ENCODE assay signal across 1 cellular context in the genomic region with DNA sequence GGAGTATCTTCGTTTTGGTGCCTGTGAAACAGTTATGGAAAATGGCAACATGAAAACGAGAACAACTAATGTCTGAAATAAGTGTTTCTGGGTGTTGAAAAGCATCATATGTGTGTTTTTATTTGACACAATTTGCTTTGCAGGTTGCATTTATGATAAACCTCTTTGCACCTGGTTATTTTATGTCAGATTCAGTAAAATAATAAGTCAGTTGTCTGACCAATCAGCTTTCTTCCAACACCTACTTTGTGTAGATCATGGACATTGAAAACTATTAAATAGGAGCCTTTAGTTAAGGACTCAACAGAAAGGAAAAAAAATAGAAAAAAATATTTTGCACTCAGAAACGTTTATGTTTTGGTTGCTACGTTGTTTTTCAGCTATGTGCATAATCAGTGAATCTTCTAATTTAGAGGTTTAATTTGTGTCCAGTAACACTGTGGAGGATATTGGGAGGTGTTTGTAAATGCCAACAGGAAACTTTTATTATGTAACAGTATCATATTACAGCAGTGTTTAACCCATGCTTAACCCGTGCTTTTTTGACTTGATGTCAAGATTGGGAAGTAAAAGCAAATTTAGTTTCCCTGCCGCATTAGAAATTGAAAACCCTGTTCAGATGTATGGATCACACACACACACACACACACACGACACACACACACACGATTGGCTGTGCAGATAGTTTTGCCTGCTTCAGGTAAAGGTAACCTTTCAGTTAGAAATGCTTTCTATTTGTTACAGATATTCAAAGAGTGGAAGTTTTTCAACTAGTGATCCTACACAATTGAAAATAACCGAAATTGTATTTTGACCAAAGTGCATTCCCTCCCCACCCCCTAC.
TF ChIP-seq lines count a peak whose summit lies in the region.

No MANE protein-coding gene starts in this region.

TF ChIP-seq in HepG2, 621 proteins besides CTCF, POLR2A, EP300 and RAD21 (continued from another document and continues in another):
- TF ChIP-seq ZSCAN12 (CRISPR knock-in tag; IDR thresholded peaks at IDR 0.05): no peak
- no peak for TF ChIP-seq PAWR (CRISPR knock-in tag; IDR thresholded peaks at IDR 0.05; ENCODE audit: borderline replicate concordance)
- TF ChIP-seq MIER2 (CRISPR knock-in tag; IDR thresholded peaks at IDR 0.05): no peak
- no peak for TF ChIP-seq JARID2 (CRISPR knock-in tag; IDR thresholded peaks at IDR 0.05; ENCODE audit: insufficient replicate concordance)
- TF ChIP-seq, protein P1, sequence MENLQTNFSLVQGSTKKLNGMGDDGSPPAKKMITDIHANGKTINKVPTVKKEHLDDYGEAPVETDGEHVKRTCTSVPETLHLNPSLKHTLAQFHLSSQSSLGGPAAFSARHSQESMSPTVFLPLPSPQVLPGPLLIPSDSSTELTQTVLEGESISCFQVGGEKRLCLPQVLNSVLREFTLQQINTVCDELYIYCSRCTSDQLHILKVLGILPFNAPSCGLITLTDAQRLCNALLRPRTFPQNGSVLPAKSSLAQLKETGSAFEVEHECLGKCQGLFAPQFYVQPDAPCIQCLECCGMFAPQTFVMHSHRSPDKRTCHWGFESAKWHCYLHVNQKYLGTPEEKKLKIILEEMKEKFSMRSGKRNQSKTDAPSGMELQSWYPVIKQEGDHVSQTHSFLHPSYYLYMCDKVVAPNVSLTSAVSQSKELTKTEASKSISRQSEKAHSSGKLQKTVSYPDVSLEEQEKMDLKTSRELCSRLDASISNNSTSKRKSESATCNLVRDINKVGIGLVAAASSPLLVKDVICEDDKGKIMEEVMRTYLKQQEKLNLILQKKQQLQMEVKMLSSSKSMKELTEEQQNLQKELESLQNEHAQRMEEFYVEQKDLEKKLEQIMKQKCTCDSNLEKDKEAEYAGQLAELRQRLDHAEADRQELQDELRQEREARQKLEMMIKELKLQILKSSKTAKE (CRISPR knock-in tag; IDR thresholded peaks at IDR 0.05; ENCODE audit: borderline replicate concordance): no peak
- no peak for TF ChIP-seq CBX5 (CRISPR knock-in tag; IDR thresholded peaks at IDR 0.05; ENCODE audit: borderline replicate concordance)
- no peak for TF ChIP-seq GPN1 (CRISPR knock-in tag; IDR thresholded peaks at IDR 0.05; ENCODE audit: borderline replicate concordance)
- no peak for TF ChIP-seq ZNF235 (CRISPR knock-in tag; IDR thresholded peaks at IDR 0.05; ENCODE audit: borderline replicate concordance)
- TF ChIP-seq, protein P2, sequence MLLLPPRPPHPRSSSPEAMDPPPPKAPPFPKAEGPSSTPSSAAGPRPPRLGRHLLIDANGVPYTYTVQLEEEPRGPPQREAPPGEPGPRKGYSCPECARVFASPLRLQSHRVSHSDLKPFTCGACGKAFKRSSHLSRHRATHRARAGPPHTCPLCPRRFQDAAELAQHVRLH (CRISPR knock-in tag; IDR thresholded peaks at IDR 0.05; ENCODE audit: borderline replicate concordance, low read depth): no peak
- no peak for TF ChIP-seq PCBP2 (optimal IDR thresholded peaks at IDR 0.05; ENCODE audit: low read depth, low read length, poor library complexity, severe bottlenecking)
- peak; percentile 45; the same call in 1 of the 2 replicates for TF ChIP-seq MED1 (CRISPR knock-in tag; IDR thresholded peaks at IDR 0.05)
- TF ChIP-seq ZBTB8A (CRISPR knock-in tag; IDR thresholded peaks at IDR 0.05; ENCODE audit: borderline replicate concordance, low read depth): no peak
- no peak for TF ChIP-seq RNF2 (conservative IDR thresholded peaks at IDR 0.05; ENCODE audit: low read depth)
- TF ChIP-seq SRF (IDR thresholded peaks at IDR 0.05; ENCODE audit: low read depth, low read length): no peak
- peak; percentile 8; the same call in 1 of the 2 replicates for TF ChIP-seq NR2F6 (IDR thresholded peaks at IDR 0.05)
- TF ChIP-seq NR2F6 (CRISPR knock-in tag; IDR thresholded peaks at IDR 0.05): no peak
- TF ChIP-seq, protein P3, sequence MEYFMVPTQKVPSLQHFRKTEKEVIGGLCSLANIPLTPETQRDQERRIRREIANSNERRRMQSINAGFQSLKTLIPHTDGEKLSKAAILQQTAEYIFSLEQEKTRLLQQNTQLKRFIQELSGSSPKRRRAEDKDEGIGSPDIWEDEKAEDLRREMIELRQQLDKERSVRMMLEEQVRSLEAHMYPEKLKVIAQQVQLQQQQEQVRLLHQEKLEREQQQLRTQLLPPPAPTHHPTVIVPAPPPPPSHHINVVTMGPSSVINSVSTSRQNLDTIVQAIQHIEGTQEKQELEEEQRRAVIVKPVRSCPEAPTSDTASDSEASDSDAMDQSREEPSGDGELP (IDR thresholded peaks at IDR 0.05; ENCODE audit: borderline replicate concordance, low read depth): no peak
- no peak for TF ChIP-seq ZNF83 (CRISPR knock-in tag; IDR thresholded peaks at IDR 0.05; ENCODE audit: borderline replicate concordance)
- 0 out of 2 replicates have a peak, but pooled peaks have one; percentile 23 for TF ChIP-seq MLX (CRISPR knock-in tag; IDR thresholded peaks at IDR 0.05)
- no peak for TF ChIP-seq ZFP1 (CRISPR knock-in tag; IDR thresholded peaks at IDR 0.05)
- no peak for TF ChIP-seq ZFX (CRISPR knock-in tag; IDR thresholded peaks at IDR 0.05; ENCODE audit: low read depth)
- peak; percentile 25; the same call in 1 of the 2 replicates for TF ChIP-seq ZNF362 (CRISPR knock-in tag; IDR thresholded peaks at IDR 0.05; ENCODE audit: borderline replicate concordance)
- TF ChIP-seq ZNF407 (CRISPR knock-in tag; IDR thresholded peaks at IDR 0.05; ENCODE audit: not compliant biosample characterization): no peak
- TF ChIP-seq DMAP1 (CRISPR knock-in tag; IDR thresholded peaks at IDR 0.05): peak; percentile 30; the same call in 1 of the 2 replicates
- no peak for TF ChIP-seq RXRA (CRISPR knock-in tag; IDR thresholded peaks at IDR 0.05)
- TF ChIP-seq ZMAT3 (CRISPR knock-in tag; conservative IDR thresholded peaks at IDR 0.05): no peak
- no peak for TF ChIP-seq SNAI1 (CRISPR knock-in tag; IDR thresholded peaks at IDR 0.05; ENCODE audit: borderline replicate concordance)
- TF ChIP-seq ZMYM3 (CRISPR knock-in tag; IDR thresholded peaks at IDR 0.05): no peak
- TF ChIP-seq, protein P4, sequence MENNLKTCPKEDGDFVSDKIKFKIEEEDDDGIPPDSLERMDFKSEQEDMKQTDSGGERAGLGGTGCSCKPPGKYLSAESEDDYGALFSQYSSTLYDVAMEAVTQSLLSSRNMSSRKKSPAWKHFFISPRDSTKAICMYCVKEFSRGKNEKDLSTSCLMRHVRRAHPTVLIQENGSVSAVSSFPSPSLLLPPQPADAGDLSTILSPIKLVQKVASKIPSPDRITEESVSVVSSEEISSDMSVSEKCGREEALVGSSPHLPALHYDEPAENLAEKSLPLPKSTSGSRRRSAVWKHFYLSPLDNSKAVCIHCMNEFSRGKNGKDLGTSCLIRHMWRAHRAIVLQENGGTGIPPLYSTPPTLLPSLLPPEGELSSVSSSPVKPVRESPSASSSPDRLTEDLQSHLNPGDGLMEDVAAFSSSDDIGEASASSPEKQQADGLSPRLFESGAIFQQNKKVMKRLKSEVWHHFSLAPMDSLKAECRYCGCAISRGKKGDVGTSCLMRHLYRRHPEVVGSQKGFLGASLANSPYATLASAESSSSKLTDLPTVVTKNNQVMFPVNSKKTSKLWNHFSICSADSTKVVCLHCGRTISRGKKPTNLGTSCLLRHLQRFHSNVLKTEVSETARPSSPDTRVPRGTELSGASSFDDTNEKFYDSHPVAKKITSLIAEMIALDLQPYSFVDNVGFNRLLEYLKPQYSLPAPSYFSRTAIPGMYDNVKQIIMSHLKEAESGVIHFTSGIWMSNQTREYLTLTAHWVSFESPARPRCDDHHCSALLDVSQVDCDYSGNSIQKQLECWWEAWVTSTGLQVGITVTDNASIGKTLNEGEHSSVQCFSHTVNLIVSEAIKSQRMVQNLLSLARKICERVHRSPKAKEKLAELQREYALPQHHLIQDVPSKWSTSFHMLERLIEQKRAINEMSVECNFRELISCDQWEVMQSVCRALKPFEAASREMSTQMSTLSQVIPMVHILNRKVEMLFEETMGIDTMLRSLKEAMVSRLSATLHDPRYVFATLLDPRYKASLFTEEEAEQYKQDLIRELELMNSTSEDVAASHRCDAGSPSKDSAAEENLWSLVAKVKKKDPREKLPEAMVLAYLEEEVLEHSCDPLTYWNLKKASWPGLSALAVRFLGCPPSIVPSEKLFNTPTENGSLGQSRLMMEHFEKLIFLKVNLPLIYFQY (CRISPR knock-in tag; IDR thresholded peaks at IDR 0.05; ENCODE audit: borderline replicate concordance): no peak
- TF ChIP-seq ZNF143 (CRISPR knock-in tag; IDR thresholded peaks at IDR 0.05): no peak
- no peak for TF ChIP-seq ZNF207 (IDR thresholded peaks at IDR 0.05; ENCODE audit: borderline replicate concordance)
- no peak for TF ChIP-seq IKZF5 (CRISPR knock-in tag; IDR thresholded peaks at IDR 0.05)
- no peak for TF ChIP-seq USF2 (IDR thresholded peaks at IDR 0.05; ENCODE audit: low read depth, low read length)
- TF ChIP-seq USF2 (CRISPR knock-in tag; IDR thresholded peaks at IDR 0.05; ENCODE audit: borderline replicate concordance): no peak
